10 cellular contexts compared by ENCODE assay signal in genomic region chr11:562046-562645, GRCh38. TPM values are rescaled to one million over a fixed set of nuclear protein-coding genes. Genes with fewer than 3 reads are reported as not detected.
DNase-seq lines count a peak whose midpoint lies in the region; ATAC-seq and TF ChIP-seq lines count a peak whose summit lies in the region.
"Had no signal": no experiment of that assay in that cellular context is flagged by ENCODE, and none has a peak within 500 bp of the region (broad histone marks: within the 10 kb centered on the region; RNA-seq: fewer than 3 reads in every experiment).

No MANE protein-coding gene starts in this region.

- H3K9ac ChIP-seq in iPS-20b (ENCODE audit: low read depth, low read length): no peak overlapping the region

- no peaks in the 10 kb centered on the region for H3K9me3 ChIP-seq in T-helper 17 cell (ENCODE audit: control insufficient read depth, low read length, poor library complexity, severe bottlenecking)
- H3K9me3 ChIP-seq in iPS-20b (ENCODE audit: insufficient read depth, low read depth, low read length): no peaks in the 10 kb centered on the region
- H3K9me3 ChIP-seq in spleen: no peaks in the 10 kb centered on the region
- H3K9me3 ChIP-seq: esophagus muscularis mucosa had no signal

- DNase-seq in activated T-cell treated with anti-CD3 and anti-CD28 coated beads, Interleukin-2, amount 50 U/mL, for 24 hours: no peak
- DNase-seq in activated T-cell treated with anti-CD3 and anti-CD28 coated beads, Interleukin-2, amount 50 U/mL, for 48 hours: no peak
- no peak for DNase-seq in T-helper 17 cell
- peak; percentile 81 for DNase-seq in spleen
- DNase-seq in cerebellum (ENCODE audit: low spot score): no peak
- no peak for DNase-seq in H7
- no peak for DNase-seq in NCI-H1694 treated with DMSO at 0.1 percent for 48 hours (lab: John Stamatoyannopoulos, UW)
- DNase-seq: C1 segment of cervical spinal cord had no signal

- peaks cover 3% of the 10 kb centered on the region for H3K27me3 Mint-ChIP-seq in activated T-cell treated with anti-CD3 and anti-CD28 coated beads, Interleukin-2, amount 50 U/mL, for 24 hours
- no peaks in the 10 kb centered on the region for H3K27me3 Mint-ChIP-seq in T-helper 17 cell

- no peak for TF ChIP-seq POLR2A in spleen (IDR thresholded peaks at IDR 0.05)

- H3K4me3 Mint-ChIP-seq in activated T-cell treated with anti-CD3 and anti-CD28 coated beads, Interleukin-2, amount 50 U/mL, for 24 hours: peak overlapping the region; percentile 87
- peak overlapping the region; percentile 95 for H3K4me3 Mint-ChIP-seq in T-helper 17 cell

- peaks cover 32% of the 10 kb centered on the region for H3K27me3 ChIP-seq in iPS-20b (ENCODE audit: insufficient read depth, low read length)
- peaks cover 0 to 25% (median 5%) of the 10 kb centered on the region in 7 donors for H3K27me3 ChIP-seq in spleen (replicated peaks in 1 of 7)
- peaks cover 22% of the 10 kb centered on the region for H3K27me3 ChIP-seq in H7 (ENCODE audit: control insufficient read depth, insufficient read depth, low read length)

- H3K4me3 ChIP-seq in iPS-20b (ENCODE audit: low read length) (peak overlapping the region; percentile 77), spleen (peak overlapping the region in 4 of 8 donors; percentile 92 to 99 (median 96)), H7 (ENCODE audit: insufficient read depth, low read depth, low read length) (no peak overlapping the region)

- H3K36me3 ChIP-seq in iPS-20b (ENCODE audit: insufficient read depth, low read depth, low read length) (peaks cover 7% of the 10 kb centered on the region; the same call in 1 of the 2 replicates), spleen (peaks cover 0 to 22% (median 3%) of the 10 kb centered on the region in 6 donors), H7 (replicated peaks; ENCODE audit: control insufficient read depth, insufficient read depth, low read length) (no peaks in the 10 kb centered on the region; the same call in 1 of the 2 replicates)
- H3K36me3 ChIP-seq: esophagus muscularis mucosa had no signal

- no peak for ATAC-seq in T-helper 17 cell

- TF ChIP-seq CTCF in spleen (IDR thresholded peaks at IDR 0.05 in 8 of 11, conservative IDR thresholded peaks at IDR 0.05 in 3 of 11): no peak

- no peak overlapping the region for H3K27ac Mint-ChIP-seq in activated T-cell treated with anti-CD3 and anti-CD28 coated beads, Interleukin-2, amount 50 U/mL, for 24 hours
- no peak overlapping the region for H3K27ac Mint-ChIP-seq in T-helper 17 cell

- no peak overlapping the region for H3K27ac ChIP-seq in iPS-20b (ENCODE audit: low read length)
- H3K27ac ChIP-seq in spleen: no peak overlapping the region

- peaks cover 10% of the 10 kb centered on the region for H3K36me3 Mint-ChIP-seq in activated T-cell treated with anti-CD3 and anti-CD28 coated beads, Interleukin-2, amount 50 U/mL, for 24 hours (ENCODE audit: low read depth)
- H3K36me3 Mint-ChIP-seq in T-helper 17 cell (ENCODE audit: low read depth): no peaks in the 10 kb centered on the region

- no peaks in the 10 kb centered on the region for H3K9me3 Mint-ChIP-seq in activated T-cell treated with anti-CD3 and anti-CD28 coated beads, Interleukin-2, amount 50 U/mL, for 24 hours

- H3K4me1 ChIP-seq in iPS-20b (ENCODE audit: insufficient read depth, low read length) (peaks cover 4% of the 10 kb centered on the region; the same call in 1 of the 2 replicates), spleen (peaks cover 13 to 41% (median 28%) of the 10 kb centered on the region in 6 donors)

- 95 to 100% (median 97%) methylated on average over 6 to 29 of the region's 29 CpGs for WGBS in spleen, 5 donors

- peaks cover 12% of the 10 kb centered on the region for H3K4me1 Mint-ChIP-seq in activated T-cell treated with anti-CD3 and anti-CD28 coated beads, Interleukin-2, amount 50 U/mL, for 24 hours (ENCODE audit: low read depth)
- H3K4me1 Mint-ChIP-seq in T-helper 17 cell: peaks cover 9% of the 10 kb centered on the region

- intact Hi-C loops in spleen (cut with DNase I; ENCODE audit: low total_unique reads): no loop called here

RNA-seq across cellular contexts. Expression of gene RASSF7, which starts 1.4 kb away (rescaled TPM):
- total RNA-seq in T-helper 17 cell (10 to 100 TPM; 24.6 to 29.4 TPM), spleen (10 to 100 TPM in 6 of 7 donors, 1 to 10 TPM in 1; 8.3 to 39.6 (median 20.4) TPM), cerebellum (10.3 TPM)
- polyA plus RNA-seq in spleen: 10 to 100 TPM; 29.7 to 34.5 (median 30.7) TPM
- 28.2 and 37.0 TPM in 2 replicates for total RNA-seq in H7 (2014; rRNA removed; shearing (Covaris generic))

RNA-seq across cellular contexts. Expression of gene LMNTD2, which starts 1.6 kb away (rescaled TPM):
- total RNA-seq in T-helper 17 cell (1 to 10 TPM; 3.8 to 6.0 TPM), spleen (10 to 100 TPM in 1 of 7 donors, 1 to 10 TPM in 6; 3.9 to 10.1 (median 6.3) TPM), cerebellum (not detected)
- polyA plus RNA-seq in spleen: 1 to 10 TPM; 5.0 to 8.3 (median 5.1) TPM
- 2.7 and 4.0 TPM in 2 replicates for total RNA-seq in H7 (2014; rRNA removed; shearing (Covaris generic))

RNA-seq across cellular contexts. Expression of gene PHRF1, which starts 14.1 kb away (rescaled TPM):
- 10 to 100 TPM; 36.7 to 44.8 TPM for total RNA-seq in T-helper 17 cell
- 10 to 100 TPM; 24.2 to 41.5 (median 33.2) TPM for total RNA-seq in spleen
- polyA plus RNA-seq in spleen: 10 to 100 TPM in 1 of 3 donors, 1 to 10 TPM in 2; 7.3 to 27.6 (median 8.4) TPM
- 25.9 TPM for total RNA-seq in cerebellum
- total RNA-seq in H7 (2014; rRNA removed; shearing (Covaris generic)): 37.5 and 42.1 TPM in 2 replicates

RNA-seq across cellular contexts. Expression of gene LRRC56, which starts 24.8 kb away (rescaled TPM):
- 1 to 10 TPM; 5.7 to 5.8 TPM for total RNA-seq in T-helper 17 cell
- total RNA-seq in spleen: 1 to 10 TPM; 1.0 to 3.3 (median 2.2) TPM
- polyA plus RNA-seq in spleen: 1 to 10 TPM; 2.2 to 4.6 (median 4.1) TPM
- 1.5 TPM for total RNA-seq in cerebellum
- 1.3 and 1.5 TPM in 2 replicates for total RNA-seq in H7 (2014; rRNA removed; shearing (Covaris generic))

RNA-seq across cellular contexts. Expression of gene HRAS, which starts 26.8 kb away (rescaled TPM):
- total RNA-seq in T-helper 17 cell (10 to 100 TPM; 31.4 TPM), spleen (10 to 100 TPM; 16.6 to 33.6 (median 30.3) TPM), cerebellum (16.2 TPM)
- polyA plus RNA-seq in spleen: 10 to 100 TPM; 70.0 to 90.9 (median 90.7) TPM
- total RNA-seq in H7 (2014; rRNA removed; shearing (Covaris generic)): 27.1 and 57.9 TPM in 2 replicates
